Comparison of ENCODE assay signal across 16 cellular contexts in genomic region chr2:16327311-16327710, GRCh38.
DNase-seq lines count a peak whose midpoint lies in the region; ATAC-seq and TF ChIP-seq lines count a peak whose summit lies in the region.
"Had no signal": no experiment of that assay in that cellular context is flagged by ENCODE, and none has a peak within 500 bp of the region (broad histone marks: within the 10 kb centered on the region; RNA-seq: fewer than 3 reads in every experiment).

No MANE protein-coding gene starts in this region.

- H3K4me3 Mint-ChIP-seq in glutamatergic neuron (ENCODE audit: unreplicated experiment) (peak overlapping the region; percentile 28), neural progenitor cell (no peak overlapping the region)
- no peak overlapping the region for H3K4me3 Mint-ChIP-seq in stimulated activated naive CD8-positive, alpha-beta T cell treated with anti-CD3 and anti-CD28 coated beads, Interleukin-15, amount 100 ng/mL, for 72 hours
- H3K4me3 Mint-ChIP-seq: CD4-positive, alpha-beta memory T cell; GM23338 had no signal

- H3K9me3 Mint-ChIP-seq in glutamatergic neuron (ENCODE audit: unreplicated experiment) (peaks cover 6% of the 10 kb centered on the region), neural progenitor cell (no peaks in the 10 kb centered on the region)
- H3K9me3 Mint-ChIP-seq in stimulated activated naive CD8-positive, alpha-beta T cell treated with anti-CD3 and anti-CD28 coated beads, Interleukin-15, amount 100 ng/mL, for 72 hours, result no peaks in the 10 kb centered on the region
- H3K9me3 Mint-ChIP-seq: GM23338 had no signal

- no peaks in the 10 kb centered on the region for H3K79me2 ChIP-seq in neural progenitor cell (ENCODE audit: low read depth)

- H3K9me3 ChIP-seq in neural progenitor cell (ENCODE audit: low read depth), result no peaks in the 10 kb centered on the region

- H2AFZ ChIP-seq in neural progenitor cell (replicated peaks), result no peak overlapping the region
- H2AFZ ChIP-seq: GM23338 had no signal

- H3K4me1 ChIP-seq in neural progenitor cell, result peaks cover 67% of the 10 kb centered on the region

- peaks cover 42% of the 10 kb centered on the region for H3K4me1 Mint-ChIP-seq in glutamatergic neuron (ENCODE audit: low read depth, unreplicated experiment)
- peaks cover 81% of the 10 kb centered on the region for H3K4me1 Mint-ChIP-seq in neural progenitor cell
- no peaks in the 10 kb centered on the region for H3K4me1 Mint-ChIP-seq in stimulated activated naive CD8-positive, alpha-beta T cell treated with anti-CD3 and anti-CD28 coated beads, Interleukin-15, amount 100 ng/mL, for 72 hours
- H3K4me1 Mint-ChIP-seq: CD4-positive, alpha-beta memory T cell had no signal

- no peak overlapping the region for H3K9ac ChIP-seq in neural progenitor cell

- peaks cover 3% of the 10 kb centered on the region for H3K27me3 Mint-ChIP-seq in glutamatergic neuron (ENCODE audit: unreplicated experiment)
- H3K27me3 Mint-ChIP-seq in neural progenitor cell (ENCODE audit: insufficient read depth, low read depth), result peaks cover 7% of the 10 kb centered on the region
- H3K27me3 Mint-ChIP-seq in stimulated activated naive CD8-positive, alpha-beta T cell treated with anti-CD3 and anti-CD28 coated beads, Interleukin-15, amount 100 ng/mL, for 72 hours, result no peaks in the 10 kb centered on the region
- H3K27me3 Mint-ChIP-seq: CD4-positive, alpha-beta memory T cell had no signal

- H4K20me1 ChIP-seq in neural progenitor cell (ENCODE audit: low read depth), result no peaks in the 10 kb centered on the region

- no peak overlapping the region for H3K27ac Mint-ChIP-seq in glutamatergic neuron (ENCODE audit: unreplicated experiment)
- H3K27ac Mint-ChIP-seq in neural progenitor cell, result no peak overlapping the region
- H3K27ac Mint-ChIP-seq in stimulated activated naive CD8-positive, alpha-beta T cell treated with anti-CD3 and anti-CD28 coated beads, Interleukin-15, amount 100 ng/mL, for 72 hours, result no peak overlapping the region
- H3K27ac Mint-ChIP-seq: CD4-positive, alpha-beta memory T cell; GM23338 had no signal

- H3K27me3 ChIP-seq in neural progenitor cell, result no peaks in the 10 kb centered on the region

- peak overlapping the region; percentile 14 for H3K4me2 ChIP-seq in neural progenitor cell
- H3K4me2 ChIP-seq: GM23338 had no signal

- H3K36me3 Mint-ChIP-seq in glutamatergic neuron (ENCODE audit: unreplicated experiment) (peaks cover 9% of the 10 kb centered on the region), neural progenitor cell (no peaks in the 10 kb centered on the region)
- H3K36me3 Mint-ChIP-seq: CD4-positive, alpha-beta memory T cell had no signal

- peak; percentile 26 for DNase-seq in NCI-H748 (lab: John Stamatoyannopoulos, UW; ENCODE audit: unreplicated experiment)
- DNase-seq in NCI-H748 treated with DMSO at 0.1 percent for 48 hours (lab: John Stamatoyannopoulos, UW), result no peak
- no peak for DNase-seq in glutamatergic neuron
- DNase-seq in neural progenitor cell (ENCODE audit: low spot score), result no peak
- DNase-seq in dermis blood vessel endothelial cell, result no peak
- DNase-seq in stimulated activated naive CD8-positive, alpha-beta T cell treated with anti-CD3 and anti-CD28 coated beads, Interleukin-15, amount 100 ng/mL, for 72 hours, result no peak
- no peak for DNase-seq in NCI-H510A (lab: John Stamatoyannopoulos, UW)
- DNase-seq: CD4-positive, alpha-beta memory T cell; DMS153; EL; H7; IMR-90 had no signal

- H3K4me3 ChIP-seq in neural progenitor cell, result no peak overlapping the region
- H3K4me3 ChIP-seq: GM23338 had no signal

- TF ChIP-seq CTCF in glutamatergic neuron (IDR thresholded peaks at IDR 0.05; ENCODE audit: partially characterized antibody, unreplicated experiment), result no peak
- TF ChIP-seq CTCF in neural progenitor cell (IDR thresholded peaks at IDR 0.05), result no peak

- peaks cover 38% of the 10 kb centered on the region for H3F3A ChIP-seq in neural progenitor cell (ENCODE audit: low read depth)

- ATAC-seq in stimulated activated naive CD8-positive, alpha-beta T cell treated with anti-CD3 and anti-CD28 coated beads, Interleukin-15, amount 100 ng/mL, for 72 hours, result no peak
- ATAC-seq in HG03571 (IDR thresholded peaks at IDR 0.05; ENCODE audit: unreplicated experiment), result no peak
- ATAC-seq: GM23338 had no signal

- H3K36me3 ChIP-seq in neural progenitor cell, result no peaks in the 10 kb centered on the region

- H3K27ac ChIP-seq in neural progenitor cell, result no peak overlapping the region
- H3K27ac ChIP-seq: 22Rv1, C4-2B had no signal
